In the genomic region with DNA sequence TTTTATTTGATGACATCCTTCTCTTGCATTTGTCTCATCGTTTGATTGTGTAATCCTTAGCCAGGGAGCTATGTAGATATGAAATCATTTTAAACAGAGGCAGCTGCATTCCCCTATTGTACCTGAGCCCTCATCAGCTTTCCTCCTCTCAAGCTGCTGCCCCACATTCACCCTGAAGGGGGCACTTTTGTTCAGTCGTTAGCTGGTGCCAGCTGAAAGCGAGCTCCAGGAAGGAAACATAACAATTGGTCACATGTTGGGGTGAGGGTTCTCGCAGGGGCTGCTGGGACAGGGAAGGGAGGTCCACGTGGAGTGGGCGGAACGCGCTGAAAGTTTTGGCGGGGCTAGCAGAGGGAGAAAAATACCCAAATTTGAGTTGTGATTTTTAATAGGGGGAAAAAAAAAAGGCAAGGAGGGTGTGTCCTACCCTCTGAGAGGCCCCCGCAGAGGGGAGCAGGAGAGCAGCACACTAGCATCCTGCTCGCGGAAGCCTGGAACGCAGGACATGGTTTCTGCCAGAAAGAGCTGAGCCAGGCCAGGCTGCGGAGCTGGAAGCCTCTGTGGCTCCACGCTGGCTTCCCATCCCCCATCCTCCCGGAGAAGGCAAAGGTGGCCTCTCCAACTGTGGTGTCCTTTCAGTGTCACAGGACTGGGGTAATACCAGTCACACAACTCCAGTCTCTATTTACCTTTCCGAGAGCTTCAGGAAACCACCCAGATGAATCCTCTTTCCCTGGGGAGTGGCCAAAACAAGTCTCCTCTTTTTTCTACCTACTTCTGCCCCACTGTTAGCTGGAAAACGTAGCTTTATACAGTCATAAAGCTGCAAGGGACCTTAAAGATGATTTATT, we compare ENCODE assay signal across 1 cellular context.
TF ChIP-seq lines count a peak whose summit lies in the region.

No MANE protein-coding gene starts in this region.

TF ChIP-seq in endothelial cell of umbilical vein, 7 proteins besides CTCF, POLR2A, EP300 and RAD21 (continued from another document):
- TF ChIP-seq JUN (IDR thresholded peaks at IDR 0.05; ENCODE audit: borderline replicate concordance, insufficient read depth, insufficient read length, low read depth): no peak
